23 cellular contexts compared by ENCODE assay signal in genomic region chr6:51028271-51028670, GRCh38.
DNase-seq lines count a peak whose midpoint lies in the region; ATAC-seq and TF ChIP-seq lines count a peak whose summit lies in the region.
"Had no signal": no experiment of that assay in that cellular context is flagged by ENCODE, and none has a peak within 500 bp of the region (broad histone marks: within the 10 kb centered on the region; RNA-seq: fewer than 3 reads in every experiment).

No MANE protein-coding gene starts in this region.

- H3K36me3 ChIP-seq in mammary epithelial cell (ENCODE audit: insufficient read depth, low read length) = no peaks in the 10 kb centered on the region
- no peaks in the 10 kb centered on the region for H3K36me3 ChIP-seq in Peyer's patch
- H3K36me3 ChIP-seq: cardiac muscle cell, gastroesophageal sphincter had no signal

- H4K20me1 ChIP-seq in mammary epithelial cell (ENCODE audit: insufficient read depth, low read length) = no peaks in the 10 kb centered on the region

- peak; percentile 37 for DNase-seq in Caki2 (ENCODE audit: low read depth)
- peak; percentile 83 for DNase-seq in M059J (ENCODE audit: low read depth)
- DNase-seq in mammary epithelial cell = no peak
- peak; percentile 68 for DNase-seq in kidney tubule cell (ENCODE audit: low spot score)
- no peak for DNase-seq in stimulated activated CD4-positive, alpha-beta T cell treated with anti-CD3 and anti-CD28 coated beads, Interleukin-4, amount 100 ng/mL, for 4 hours
- no peak for DNase-seq in Peyer's patch
- no peak for DNase-seq in activated naive CD4-positive, alpha-beta T cell treated with Interleukin-2 at 50 U/mL for 16 hours
- DNase-seq: activated CD4-positive, alpha-beta T cell treated with anti-CD3 and anti-CD28 coated beads, Interleukin-2, amount 50 U/mL, for 1 hour; activated CD8-positive, alpha-beta memory T cell treated with anti-CD3 and anti-CD28 coated beads, Interleukin-2, amount 50 U/mL, for 48 hours; activated naive CD8-positive, alpha-beta T cell treated with anti-CD3 and anti-CD28 coated beads, Interleukin-2, amount 50 U/mL, for 24 hours; CD4-positive, alpha-beta T cell; DMS153; dorsolateral prefrontal cortex; mesendoderm; naive thymus-derived CD4-positive, alpha-beta T cell; NCI-H1417; NCI-H510A treated with DMSO at 0.1 percent for 48 hours; SHP77 treated with DMSO at 0.1 percent for 48 hours; T-helper 1 cell had no signal

- H3K4me2 ChIP-seq in mammary epithelial cell (ENCODE audit: insufficient read depth, low read depth, low read length) = peak overlapping the region; percentile 30

- intact Hi-C loops in mammary epithelial cell (cut with micrococcal nuclease) = no loop called here

- H3K9me3 ChIP-seq in mammary epithelial cell (replicated peaks; ENCODE audit: insufficient read depth, low read length) (no peaks in the 10 kb centered on the region), Peyer's patch (no peaks in the 10 kb centered on the region)
- H3K9me3 ChIP-seq: gastroesophageal sphincter had no signal

- H3K79me2 ChIP-seq in mammary epithelial cell (ENCODE audit: insufficient read depth, low read length) = no peaks in the 10 kb centered on the region
- H3K79me2 ChIP-seq: parathyroid adenoma had no signal

- no TSS peak for BruUV-seq in mammary epithelial cell (replicated peaks; lab: Mats Ljungman, UMichigan)

- H3K27me3 ChIP-seq in mammary epithelial cell (ENCODE audit: insufficient read depth, low read length) (no peaks in the 10 kb centered on the region), Peyer's patch (no peaks in the 10 kb centered on the region)
- H3K27me3 ChIP-seq: cardiac muscle cell, gastroesophageal sphincter had no signal

- H2AFZ ChIP-seq in mammary epithelial cell (ENCODE audit: low read depth, low read length) = no peak overlapping the region
- H2AFZ ChIP-seq: parathyroid adenoma had no signal

- TF ChIP-seq POLR2A in Peyer's patch (IDR thresholded peaks at IDR 0.05) = no peak

- H3K27ac ChIP-seq in mammary epithelial cell (ENCODE audit: insufficient read depth, low read depth, low read length) (no peak overlapping the region), Peyer's patch (no peak overlapping the region)
- H3K27ac ChIP-seq: cardiac muscle cell, dorsolateral prefrontal cortex, gastroesophageal sphincter, parathyroid adenoma had no signal

- WGBS in mammary epithelial cell (ENCODE audit: low coverage, missing lambda C conversion rate) = 0% methylated on average over 1 of the region's 1 CpG

- no peak overlapping the region for H3K9ac ChIP-seq in mammary epithelial cell (ENCODE audit: insufficient read depth, low read length)
- H3K9ac ChIP-seq: parathyroid adenoma had no signal

- peaks cover 5% of the 10 kb centered on the region for H3K4me1 ChIP-seq in mammary epithelial cell (ENCODE audit: insufficient read depth, low read length)
- no peaks in the 10 kb centered on the region for H3K4me1 ChIP-seq in Peyer's patch
- H3K4me1 ChIP-seq: gastroesophageal sphincter, parathyroid adenoma had no signal

- CTCF ChIA-PET in mammary epithelial cell (lab: Charles Lee; ENCODE audit: low non-redundant PET) = no interaction called here

- in situ Hi-C loops in Caki2 (cut with HindIII; ENCODE audit: low pct_unique_long_range_greater_than_20kb, low sequenced_read_pairs) = no loop called here
- in situ Hi-C loops in mammary epithelial cell (cut with MboI; ENCODE audit: low sequenced_read_pairs in 2 of 2) = no loop called here

- dilution Hi-C loops in mammary epithelial cell (cut with HindIII; ENCODE audit: low sequenced_read_pairs) = no loop called here

- H3K4me3 ChIP-seq in mammary epithelial cell (replicated peaks in 1 of 3; ENCODE audit: insufficient read depth in 1 of 3, low read depth in 2 of 3, low read length in 3 of 3) = no peak overlapping the region
- H3K4me3 ChIP-seq in Peyer's patch = no peak overlapping the region
- H3K4me3 ChIP-seq: cardiac muscle cell, dorsolateral prefrontal cortex, gastroesophageal sphincter had no signal

- TF ChIP-seq CTCF in mammary epithelial cell (conservative IDR thresholded peaks at IDR 0.05 in 1 of 2, IDR thresholded peaks at IDR 0.05 in 1 of 2; ENCODE audit: extremely low read depth in 1 of 2, insufficient read depth in 1 of 2, low read depth in 1 of 2, low read length in 2 of 2) = no peak
- TF ChIP-seq CTCF in Peyer's patch (IDR thresholded peaks at IDR 0.05) = no peak

- ATAC-seq in GM18861 (IDR thresholded peaks at IDR 0.05; ENCODE audit: unreplicated experiment) = no peak
- ATAC-seq: activated naive CD8-positive, alpha-beta T cell treated with anti-CD3 and anti-CD28 coated beads, Interleukin-2, amount 50 U/mL, for 24 hours; gastroesophageal sphincter; naive thymus-derived CD4-positive, alpha-beta T cell had no signal

Comparison
In these comparisons a context has a peak if more than half of its experiments do, and no peak if none do; other contexts are left out.
1. DNase-seq: peak in Caki2 (single experiment), M059J (single experiment) and kidney tubule cell (single experiment); none in mammary epithelial cell (single experiment), stimulated activated CD4-positive, alpha-beta T cell treated with anti-CD3 and anti-CD28 coated beads, Interleukin-4, amount 100 ng/mL, for 4 hours (0 of 2), Peyer's patch (0 of 3) and activated naive CD4-positive, alpha-beta T cell treated with Interleukin-2 at 50 U/mL for 16 hours (single experiment).